1 cellular context compared by ENCODE assay signal in the genomic region with DNA sequence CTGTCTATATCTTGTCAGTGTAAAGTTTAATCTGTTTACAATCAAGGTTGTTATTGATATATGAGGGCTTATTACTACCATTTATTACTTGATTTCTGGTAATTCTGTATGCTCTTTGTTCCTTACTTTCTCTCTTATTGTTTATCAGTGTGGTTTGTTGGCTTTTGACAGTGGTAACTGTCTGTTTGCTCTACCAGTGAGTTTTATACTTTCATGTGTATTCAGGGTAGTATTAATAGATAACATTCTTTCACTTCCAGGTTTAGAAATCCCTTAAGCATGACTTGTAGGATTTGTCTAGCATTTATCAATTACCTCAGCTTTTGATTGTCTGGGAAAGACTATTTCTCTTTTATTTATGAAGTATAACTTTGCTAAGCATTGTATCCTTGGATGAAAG.
A peak's percentile ranks its signal among the peaks of the same experiment; 100 is the strongest.
TF ChIP-seq lines count a peak whose summit lies in the region.

No MANE protein-coding gene starts in this region.

TF ChIP-seq in HepG2, 621 proteins besides CTCF, POLR2A, EP300 and RAD21:
- TF ChIP-seq, protein P1, sequence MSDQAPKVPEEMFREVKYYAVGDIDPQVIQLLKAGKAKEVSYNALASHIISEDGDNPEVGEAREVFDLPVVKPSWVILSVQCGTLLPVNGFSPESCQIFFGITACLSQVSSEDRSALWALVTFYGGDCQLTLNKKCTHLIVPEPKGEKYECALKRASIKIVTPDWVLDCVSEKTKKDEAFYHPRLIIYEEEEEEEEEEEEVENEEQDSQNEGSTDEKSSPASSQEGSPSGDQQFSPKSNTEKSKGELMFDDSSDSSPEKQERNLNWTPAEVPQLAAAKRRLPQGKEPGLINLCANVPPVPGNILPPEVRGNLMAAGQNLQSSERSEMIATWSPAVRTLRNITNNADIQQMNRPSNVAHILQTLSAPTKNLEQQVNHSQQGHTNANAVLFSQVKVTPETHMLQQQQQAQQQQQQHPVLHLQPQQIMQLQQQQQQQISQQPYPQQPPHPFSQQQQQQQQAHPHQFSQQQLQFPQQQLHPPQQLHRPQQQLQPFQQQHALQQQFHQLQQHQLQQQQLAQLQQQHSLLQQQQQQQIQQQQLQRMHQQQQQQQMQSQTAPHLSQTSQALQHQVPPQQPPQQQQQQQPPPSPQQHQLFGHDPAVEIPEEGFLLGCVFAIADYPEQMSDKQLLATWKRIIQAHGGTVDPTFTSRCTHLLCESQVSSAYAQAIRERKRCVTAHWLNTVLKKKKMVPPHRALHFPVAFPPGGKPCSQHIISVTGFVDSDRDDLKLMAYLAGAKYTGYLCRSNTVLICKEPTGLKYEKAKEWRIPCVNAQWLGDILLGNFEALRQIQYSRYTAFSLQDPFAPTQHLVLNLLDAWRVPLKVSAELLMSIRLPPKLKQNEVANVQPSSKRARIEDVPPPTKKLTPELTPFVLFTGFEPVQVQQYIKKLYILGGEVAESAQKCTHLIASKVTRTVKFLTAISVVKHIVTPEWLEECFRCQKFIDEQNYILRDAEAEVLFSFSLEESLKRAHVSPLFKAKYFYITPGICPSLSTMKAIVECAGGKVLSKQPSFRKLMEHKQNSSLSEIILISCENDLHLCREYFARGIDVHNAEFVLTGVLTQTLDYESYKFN (CRISPR knock-in tag; conservative IDR thresholded peaks at IDR 0.05) = peak; percentile 21; the same call in 1 of the 2 replicates
- TF ChIP-seq, protein P2, sequence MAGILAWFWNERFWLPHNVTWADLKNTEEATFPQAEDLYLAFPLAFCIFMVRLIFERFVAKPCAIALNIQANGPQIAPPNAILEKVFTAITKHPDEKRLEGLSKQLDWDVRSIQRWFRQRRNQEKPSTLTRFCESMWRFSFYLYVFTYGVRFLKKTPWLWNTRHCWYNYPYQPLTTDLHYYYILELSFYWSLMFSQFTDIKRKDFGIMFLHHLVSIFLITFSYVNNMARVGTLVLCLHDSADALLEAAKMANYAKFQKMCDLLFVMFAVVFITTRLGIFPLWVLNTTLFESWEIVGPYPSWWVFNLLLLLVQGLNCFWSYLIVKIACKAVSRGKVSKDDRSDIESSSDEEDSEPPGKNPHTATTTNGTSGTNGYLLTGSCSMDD (CRISPR knock-in tag; IDR thresholded peaks at IDR 0.05) = no peak
- no peak for TF ChIP-seq ZNF772 (CRISPR knock-in tag; IDR thresholded peaks at IDR 0.05)
